Comparison of ENCODE assay signal across 21 cellular contexts in the genomic region with DNA sequence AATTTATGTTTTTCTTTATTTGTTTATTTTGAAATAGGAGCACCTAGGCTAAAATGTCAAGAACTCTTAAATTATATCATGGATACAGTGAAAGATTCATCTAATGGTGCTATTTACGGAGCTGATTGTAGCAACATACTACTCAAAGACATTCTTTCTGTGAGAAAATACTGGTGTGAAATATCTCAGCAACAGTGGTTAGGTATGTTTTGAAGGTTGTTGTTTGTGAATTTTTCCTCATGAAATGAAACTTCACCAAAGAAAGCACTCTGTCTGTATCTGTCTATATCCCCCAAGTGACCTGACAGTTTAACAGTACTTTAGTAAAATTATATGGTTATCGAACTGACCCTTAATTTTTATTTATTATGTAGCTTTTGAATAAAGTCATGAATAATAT. TPM values are rescaled to one million over a fixed set of nuclear protein-coding genes. Genes with fewer than 3 reads are reported as not detected.
DNase-seq lines count a peak whose midpoint lies in the region; ATAC-seq, FAIRE-seq and TF ChIP-seq lines count a peak whose summit lies in the region.
"Had no signal": no experiment of that assay in that cellular context is flagged by ENCODE, and none has a peak within 500 bp of the region (broad histone marks: within the 10 kb centered on the region; RNA-seq: fewer than 3 reads in every experiment).

No MANE protein-coding gene starts in this region.

- no peak for ATAC-seq in CD8-positive, alpha-beta T cell
- no peak for ATAC-seq in activated B cell treated with CpG ODN at 0.5 μM for 24 hours (ENCODE audit: low read depth)
- ATAC-seq in HepG2 = no peak
- ATAC-seq in GM18861 (IDR thresholded peaks at IDR 0.05; ENCODE audit: unreplicated experiment) = no peak
- ATAC-seq: gastrocnemius medialis, HCT116, left lung had no signal

- CTCF ChIA-PET in CD8-positive, alpha-beta T cell (lab: Charles Lee) = interaction anchor here (6.4 kb wide), 1 partner anchor 12 kb away, joined by 68 read pairs; a partner anchor contains a TSS
- CTCF ChIA-PET in activated B cell treated with CpG ODN at 0.5 μM for 24 hours (lab: Charles Lee) (interaction anchor here (2.0 to 5.5 kb wide), 2 partner anchors 11 to 13 kb away, joined by 9 to 34 read pairs; a partner anchor contains a TSS), endothelial cell of umbilical vein (lab: Charles Lee) (no interaction called here), HepG2 (lab: Yijun Ruan, JAX; ENCODE audit: low intra/inter-chr PET ratio, low total read pairs) (no interaction called here), RWPE1 (lab: Yijun Ruan, JAX) (interaction anchor here (0.5 kb wide), 1 partner anchor 9 kb away, joined by 3 read pairs; no protein-coding TSS in a partner anchor)

- in situ Hi-C loops in HepG2 (cut with HindIII; ENCODE audit: extremely low pct_ligation_motif_present, low pct_unique_long_range_greater_than_20kb) = no loop called here

- H3K36me3 ChIP-seq in BLaER1 = peaks cover 69% of the 10 kb centered on the region
- H3K36me3 ChIP-seq in CD8-positive, alpha-beta T cell (ENCODE audit: insufficient read depth, low read length) = peaks cover 29% of the 10 kb centered on the region
- peaks cover 4 to 6% of the 10 kb centered on the region in 2 experiments for H3K36me3 ChIP-seq in endothelial cell of umbilical vein (ENCODE audit: control insufficient read depth in 2 of 2, extremely low read depth in 1 of 2, insufficient read depth in 2 of 2, low read length in 2 of 2)
- H3K36me3 ChIP-seq in HepG2 (replicated peaks in 1 of 2; ENCODE audit: control insufficient read depth in 1 of 2, insufficient read depth in 2 of 2, low read length in 2 of 2) = peaks cover 6 to 39% of the 10 kb centered on the region in 2 experiments

- no peaks in the 10 kb centered on the region for H3K9me3 Mint-ChIP-seq in CD8-positive, alpha-beta T cell
- no peaks in the 10 kb centered on the region for H3K9me3 Mint-ChIP-seq in activated B cell treated with CpG ODN at 0.5 μM for 24 hours

- peak overlapping the region; percentile 72 for H3K4me3 Mint-ChIP-seq in CD8-positive, alpha-beta T cell
- H3K4me3 Mint-ChIP-seq in activated B cell treated with CpG ODN at 0.5 μM for 24 hours = peak overlapping the region; percentile 67

- TF ChIP-seq POLR2A in endothelial cell of umbilical vein (IDR thresholded peaks at IDR 0.05; ENCODE audit: low read depth, low read length) = no peak
- no peak for TF ChIP-seq POLR2A in HepG2 (IDR thresholded peaks at IDR 0.05; ENCODE audit: insufficient read depth in 1 of 2, low read depth in 2 of 2, low read length in 2 of 2)

- BruUV-seq in endothelial cell of umbilical vein (replicated peaks; lab: Mats Ljungman, UMichigan) (no TSS peak), HepG2 (replicated peaks; lab: Mats Ljungman, UMichigan) (no TSS peak)

- H3K27ac Mint-ChIP-seq in CD8-positive, alpha-beta T cell = peak overlapping the region; percentile 96
- peak overlapping the region; percentile 91 for H3K27ac Mint-ChIP-seq in activated B cell treated with CpG ODN at 0.5 μM for 24 hours

- H3K9me1 ChIP-seq in endothelial cell of umbilical vein (replicated peaks; ENCODE audit: control insufficient read depth, extremely low read depth, insufficient read depth, low read length) = no peaks in the 10 kb centered on the region

- POLR2A ChIA-PET in CD8-positive, alpha-beta T cell (lab: Charles Lee) = interaction anchor here (1.0 to 13.1 kb wide), 6 partner anchors 9 to 41 kb away, joined by 3 to 384 read pairs (median 10); a partner anchor contains a TSS
- POLR2A ChIA-PET in activated B cell treated with CpG ODN at 0.5 μM for 24 hours (lab: Charles Lee) = interaction anchor here (7.5 kb wide), 1 partner anchor 11 kb away, joined by 210 read pairs; a partner anchor contains a TSS
- POLR2A ChIA-PET in endothelial cell of umbilical vein (lab: Charles Lee) = no interaction called here
- POLR2A ChIA-PET in HepG2 (lab: Yijun Ruan, JAX) = interaction anchor here (4.6 kb wide), 1 partner anchor 13 kb away, joined by 56 read pairs; a partner anchor contains a TSS
- POLR2A ChIA-PET in RWPE1 (lab: Yijun Ruan, JAX; ENCODE audit: low non-redundant PET) = no interaction called here

- no peaks in the 10 kb centered on the region for H3K27me3 ChIP-seq in BLaER1
- H3K27me3 ChIP-seq in CD8-positive, alpha-beta T cell (ENCODE audit: insufficient read depth, low read length) = no peaks in the 10 kb centered on the region
- H3K27me3 ChIP-seq in endothelial cell of umbilical vein (ENCODE audit: control insufficient read depth in 2 of 2, insufficient read depth in 2 of 2, low read length in 2 of 2) = no peaks in the 10 kb centered on the region
- no peaks in the 10 kb centered on the region for H3K27me3 ChIP-seq in HepG2 (ENCODE audit: control insufficient read depth in 1 of 2, insufficient read depth in 2 of 2, low read length in 2 of 2)
- H3K27me3 ChIP-seq: ascending aorta, gastrocnemius medialis, left lung, tibial nerve had no signal

- H3K79me2 ChIP-seq in endothelial cell of umbilical vein (ENCODE audit: control insufficient read depth, insufficient read depth, low read length) = no peaks in the 10 kb centered on the region
- peaks cover 4% of the 10 kb centered on the region for H3K79me2 ChIP-seq in HepG2 (ENCODE audit: insufficient read depth, low read length)

- no peak for DNase-seq in CD8-positive, alpha-beta T cell
- DNase-seq in activated B cell treated with CpG ODN at 0.5 μM for 24 hours (no peak), endothelial cell of umbilical vein (ENCODE audit: low read depth, low spot score) (no peak), HepG2 (ENCODE audit: low spot score) (no peak), RWPE1 (ENCODE audit: low spot score) (no peak), NCI-H774 (lab: John Stamatoyannopoulos, UW) (no peak)
- DNase-seq: DMS 273 treated with DMSO at 0.1 percent for 48 hours; gastrocnemius medialis; left lung; NCI-H1694; NCI-H446; PC-9; SK-N-SH; stimulated activated CD8-positive, alpha-beta memory T cell treated with anti-CD3 and anti-CD28 coated beads, Interleukin-4, amount 100 ng/mL, for 48 hours; WERI-Rb-1 had no signal

- 0 out of 2 replicates have a peak, but pooled peaks cover 6% of the 10 kb centered on the region for H3K9me3 ChIP-seq in BLaER1
- H3K9me3 ChIP-seq in CD8-positive, alpha-beta T cell (ENCODE audit: low read length) = no peaks in the 10 kb centered on the region
- no peaks in the 10 kb centered on the region for H3K9me3 ChIP-seq in endothelial cell of umbilical vein (replicated peaks; ENCODE audit: control insufficient read depth, insufficient read depth, low read length)
- no peaks in the 10 kb centered on the region for H3K9me3 ChIP-seq in HepG2 (ENCODE audit: low read length)
- H3K9me3 ChIP-seq: ascending aorta, gastrocnemius medialis, left lung, SK-N-SH, tibial nerve had no signal

- H2AFZ ChIP-seq in endothelial cell of umbilical vein (ENCODE audit: low read depth, low read length) = no peak overlapping the region
- no peak overlapping the region for H2AFZ ChIP-seq in HepG2 (ENCODE audit: low read length)
- H2AFZ ChIP-seq: PC-9 had no signal

- intact Hi-C loops in CD8-positive, alpha-beta T cell (cut with DNase I, micrococcal nuclease) = loop anchor here (1.0 to 5.0 kb wide), 5 partner anchors 10 to 232 kb away; a partner anchor contains a TSS
- intact Hi-C loops in activated B cell treated with CpG ODN at 0.5 μM for 24 hours (cut with micrococcal nuclease) (loop anchor here (1.0 to 5.0 kb wide), 4 partner anchors 13 to 232 kb away; a partner anchor contains a TSS), endothelial cell of umbilical vein (cut with micrococcal nuclease) (loop anchor here (1.0 to 5.0 kb wide), 3 partner anchors 12 to 262 kb away; a partner anchor contains a TSS), HepG2 (cut with micrococcal nuclease; ENCODE audit: unreplicated experiment) (no loop called here)

- 95% methylated on average over 2 of the region's 2 CpGs for WGBS in HepG2 (ENCODE audit: low lambda C conversion rate)

- H4K20me1 ChIP-seq in BLaER1 (no peaks in the 10 kb centered on the region), endothelial cell of umbilical vein (replicated peaks; ENCODE audit: control insufficient read depth, extremely low read depth, insufficient read depth, low read length) (no peaks in the 10 kb centered on the region), HepG2 (ENCODE audit: insufficient read depth, low read length) (no peaks in the 10 kb centered on the region)

- H3K4me2 ChIP-seq in BLaER1 = peak overlapping the region; percentile 95
- no peak overlapping the region for H3K4me2 ChIP-seq in endothelial cell of umbilical vein (ENCODE audit: insufficient read depth, low read length)
- H3K4me2 ChIP-seq in HepG2 (ENCODE audit: low read depth, low read length) = no peak overlapping the region
- H3K4me2 ChIP-seq: PC-9, SK-N-SH had no signal

- H3K9ac ChIP-seq in BLaER1 (0 out of 2 replicates have a peak overlapping the region, but pooled peaks have one; percentile 40), endothelial cell of umbilical vein (replicated peaks; ENCODE audit: extremely low read depth, insufficient read depth, low read length) (no peak overlapping the region), HepG2 (ENCODE audit: insufficient read depth, low read depth, low read length) (no peak overlapping the region)
- H3K9ac ChIP-seq: SK-N-SH had no signal

- dilution Hi-C loops in endothelial cell of umbilical vein (cut with MboI; ENCODE audit: extremely low pct_ligation_motif_present, low sequenced_read_pairs) = no loop called here

- TF ChIP-seq CTCF in CD8-positive, alpha-beta T cell (IDR thresholded peaks at IDR 0.05) = no peak
- TF ChIP-seq CTCF in activated B cell treated with CpG ODN at 0.5 μM for 24 hours (IDR thresholded peaks at IDR 0.05) = no peak
- no peak for TF ChIP-seq CTCF in endothelial cell of umbilical vein (IDR thresholded peaks at IDR 0.05; ENCODE audit: extremely low read depth in 1 of 2, insufficient read depth in 1 of 2, low read depth in 1 of 2, low read length in 2 of 2)
- no peak for TF ChIP-seq CTCF in HepG2 (CRISPR knock-in tag; IDR thresholded peaks at IDR 0.05)
- TF ChIP-seq CTCF in RWPE1 (conservative IDR thresholded peaks at IDR 0.05; ENCODE audit: low read depth) = no peak

- peaks cover 83% of the 10 kb centered on the region for H3K4me1 Mint-ChIP-seq in CD8-positive, alpha-beta T cell (ENCODE audit: low read depth)
- peaks cover 51% of the 10 kb centered on the region for H3K4me1 Mint-ChIP-seq in activated B cell treated with CpG ODN at 0.5 μM for 24 hours

- FAIRE-seq in endothelial cell of umbilical vein (lab: Jason Lieb, UNC) = no peak
- no peak for FAIRE-seq in HepG2 (lab: Jason Lieb, UNC)

- no peak for TF ChIP-seq RAD21 in HepG2 (CRISPR knock-in tag; IDR thresholded peaks at IDR 0.05)

- H3K4me1 ChIP-seq in BLaER1 (peaks cover 54% of the 10 kb centered on the region), endothelial cell of umbilical vein (ENCODE audit: control insufficient read depth, extremely low read depth, insufficient read depth, low read length) (peaks cover 16% of the 10 kb centered on the region), HepG2 (ENCODE audit: insufficient read depth, low read length) (peaks cover 42% of the 10 kb centered on the region)
- peaks cover 97% of the 10 kb centered on the region for H3K4me1 ChIP-seq in CD8-positive, alpha-beta T cell (ENCODE audit: insufficient read depth, low read length)
- H3K4me1 ChIP-seq: ascending aorta, gastrocnemius medialis had no signal

- H3K36me3 Mint-ChIP-seq in CD8-positive, alpha-beta T cell = peaks cover 72% of the 10 kb centered on the region
- H3K36me3 Mint-ChIP-seq in activated B cell treated with CpG ODN at 0.5 μM for 24 hours (ENCODE audit: low read depth) = peaks cover 62% of the 10 kb centered on the region

- no peaks in the 10 kb centered on the region for H3K27me3 Mint-ChIP-seq in CD8-positive, alpha-beta T cell (ENCODE audit: low read depth)
- H3K27me3 Mint-ChIP-seq in activated B cell treated with CpG ODN at 0.5 μM for 24 hours = no peaks in the 10 kb centered on the region

- H3K27ac ChIP-seq in BLaER1 (peak overlapping the region; percentile 85), endothelial cell of umbilical vein (ENCODE audit: insufficient read depth, low read depth, low read length) (peak overlapping the region; percentile 94), HepG2 (ENCODE audit: extremely low read length, insufficient read depth, low read length) (no peak overlapping the region), RWPE1 (no peak overlapping the region)
- H3K27ac ChIP-seq in CD8-positive, alpha-beta T cell (ENCODE audit: low read depth, low read length) = peak overlapping the region; percentile 57
- H3K27ac ChIP-seq: ascending aorta, epithelial cell of prostate, gastrocnemius medialis, PC-9, WERI-Rb-1 had no signal

- H3K4me3 ChIP-seq in BLaER1 (no peak overlapping the region), endothelial cell of umbilical vein (replicated peaks in 1 of 3; ENCODE audit: insufficient read depth in 1 of 3, low read depth in 1 of 3, low read length in 3 of 3) (no peak overlapping the region), HepG2 (replicated peaks in 1 of 3; ENCODE audit: insufficient read depth in 1 of 3, low read depth in 2 of 3, low read length in 3 of 3) (no peak overlapping the region)
- peak overlapping the region; percentile 30 for H3K4me3 ChIP-seq in CD8-positive, alpha-beta T cell (ENCODE audit: low read depth, low read length)
- H3K4me3 ChIP-seq: ascending aorta, gastrocnemius medialis, left lung, PC-9, tibial nerve had no signal

- TF ChIP-seq EP300 in HepG2 (IDR thresholded peaks at IDR 0.05; ENCODE audit: low read depth in 2 of 2, low read length in 2 of 2) (no peak), HepG2 (CRISPR knock-in tag; IDR thresholded peaks at IDR 0.05; ENCODE audit: borderline replicate concordance) (no peak)

RNA-seq across cellular contexts. Expression of a gene that starts 12.8 kb away (rescaled TPM):
- total RNA-seq in CD8-positive, alpha-beta T cell = 100 to 1,000 TPM; 272 to 273 TPM
- total RNA-seq in activated B cell treated with CpG ODN at 0.5 μM for 24 hours (164 and 184 TPM in 2 replicates), endothelial cell of umbilical vein (49.7 and 52.1 TPM in 2 replicates), HepG2 (2016; rRNA removed; fragmentation: Illumina TruSeq; extraction: Trizol) (61.1 and 71.6 TPM in 2 replicates)
- polyA plus RNA-seq in endothelial cell of umbilical vein (8.3 and 11.8 TPM in 2 replicates), HepG2 (2011; rRNA removed) (39.5 and 40.0 TPM in 2 replicates)
- polyA plus RNA-seq in endothelial cell of umbilical vein (2011; cell fraction: cytosol; rRNA removed) = 12.2 and 15.8 TPM in 2 replicates
- polyA plus RNA-seq in endothelial cell of umbilical vein (2011; cell fraction: nucleus; rRNA removed) = 53.6 and 74.0 TPM in 2 replicates
- polyA plus RNA-seq in endothelial cell of umbilical vein (2012) = 26.7 and 26.9 TPM in 2 replicates
- 46.2 and 111 TPM in 2 replicates for polyA minus RNA-seq in endothelial cell of umbilical vein
- 28.6 TPM for polyA minus RNA-seq in endothelial cell of umbilical vein (2011; cell fraction: cytosol; rRNA and poly(A)+ RNA removed)
- 140 and 144 TPM in 2 replicates for polyA minus RNA-seq in endothelial cell of umbilical vein (2011; cell fraction: nucleus; rRNA and poly(A)+ RNA removed)
- 43.6 and 66.5 TPM in 2 replicates for total RNA-seq in HepG2 (2016; cell fraction: cytosol; rRNA removed; fragmentation: Illumina TruSeq; extraction: Trizol; ENCODE audit: low read depth)
- total RNA-seq in HepG2 (2016; cell fraction: insoluble cytoplasmic fraction; rRNA removed; fragmentation: Illumina TruSeq; extraction: Trizol) = 64.7 and 69.5 TPM in 2 replicates
- total RNA-seq in HepG2 (2016; cell fraction: membrane; rRNA removed; fragmentation: Illumina TruSeq; extraction: Trizol) = 41.9 and 47.7 TPM in 2 replicates
- 142 and 164 TPM in 2 replicates for total RNA-seq in HepG2 (2016; cell fraction: nucleus; rRNA removed; fragmentation: Illumina TruSeq; extraction: Trizol)
- 11.0 and 21.3 TPM in 2 replicates for polyA plus RNA-seq in HepG2 (2011; cell fraction: cytosol; rRNA removed)
- 67.8 and 83.9 TPM in 2 replicates for polyA plus RNA-seq in HepG2 (2011; cell fraction: nucleus; rRNA removed)
- polyA plus RNA-seq in HepG2 (2012) = 24.1 and 34.9 TPM in 2 replicates
- polyA plus RNA-seq in HepG2 (2016; cell fraction: cytosol; fragmentation: Illumina TruSeq; extraction: Trizol; ENCODE audit: low read depth) = 2.1 and 2.6 TPM in 2 replicates
- polyA plus RNA-seq in HepG2 (2016; cell fraction: insoluble cytoplasmic fraction; fragmentation: Illumina TruSeq; extraction: Trizol; ENCODE audit: low read depth) = 35.5 and 37.3 TPM in 2 replicates
- 4.3 and 5.2 TPM in 2 replicates for polyA plus RNA-seq in HepG2 (2016; cell fraction: membrane; fragmentation: Illumina TruSeq; extraction: Trizol; ENCODE audit: low read depth)
- polyA plus RNA-seq in HepG2 (2016; cell fraction: nucleus; fragmentation: Illumina TruSeq; extraction: Trizol; ENCODE audit: insufficient read depth, low read depth) = 118 and 119 TPM in 2 replicates
- 51.6 and 65.8 TPM in 2 replicates for polyA minus RNA-seq in HepG2 (2011; rRNA and poly(A)+ RNA removed; ENCODE audit: low replicate concordance)
- polyA minus RNA-seq in HepG2 (2011; cell fraction: cytosol; rRNA and poly(A)+ RNA removed) = 24.1 and 39.3 TPM in 2 replicates
- polyA minus RNA-seq in HepG2 (2011; cell fraction: nucleus; rRNA and poly(A)+ RNA removed) = 500 and 521 TPM in 2 replicates

RNA-seq across cellular contexts. Expression of a gene that starts 13.2 kb away (rescaled TPM):
- total RNA-seq in CD8-positive, alpha-beta T cell = 10 to 100 TPM; 24.6 to 26.4 TPM
- total RNA-seq in activated B cell treated with CpG ODN at 0.5 μM for 24 hours (34.4 and 38.1 TPM in 2 replicates), endothelial cell of umbilical vein (19.0 and 19.7 TPM in 2 replicates), HepG2 (2016; rRNA removed; fragmentation: Illumina TruSeq; extraction: Trizol) (11.2 and 16.8 TPM in 2 replicates)
- polyA plus RNA-seq in endothelial cell of umbilical vein (4.0 and 4.4 TPM in 2 replicates), HepG2 (2011; rRNA removed) (3.5 and 4.4 TPM in 2 replicates)
- 4.7 and 5.0 TPM in 2 replicates for polyA plus RNA-seq in endothelial cell of umbilical vein (2011; cell fraction: cytosol; rRNA removed)
- 12.5 and 17.5 TPM in 2 replicates for polyA plus RNA-seq in endothelial cell of umbilical vein (2011; cell fraction: nucleus; rRNA removed)
- polyA plus RNA-seq in endothelial cell of umbilical vein (2012) = 7.9 and 10.2 TPM in 2 replicates
- polyA minus RNA-seq in endothelial cell of umbilical vein = 20.3 and 23.5 TPM in 2 replicates
- polyA minus RNA-seq in endothelial cell of umbilical vein (2011; cell fraction: cytosol; rRNA and poly(A)+ RNA removed) = 12.4 TPM
- polyA minus RNA-seq in endothelial cell of umbilical vein (2011; cell fraction: nucleus; rRNA and poly(A)+ RNA removed) = 25.5 and 37.1 TPM in 2 replicates
- 3.0 and 3.6 TPM in 2 replicates for total RNA-seq in HepG2 (2016; cell fraction: cytosol; rRNA removed; fragmentation: Illumina TruSeq; extraction: Trizol; ENCODE audit: low read depth)
- 11.0 and 16.0 TPM in 2 replicates for total RNA-seq in HepG2 (2016; cell fraction: insoluble cytoplasmic fraction; rRNA removed; fragmentation: Illumina TruSeq; extraction: Trizol)
- total RNA-seq in HepG2 (2016; cell fraction: membrane; rRNA removed; fragmentation: Illumina TruSeq; extraction: Trizol) = 5.2 and 6.0 TPM in 2 replicates
- 14.8 and 18.0 TPM in 2 replicates for total RNA-seq in HepG2 (2016; cell fraction: nucleus; rRNA removed; fragmentation: Illumina TruSeq; extraction: Trizol)
- polyA plus RNA-seq in HepG2 (2011; cell fraction: cytosol; rRNA removed) = 1.6 and 2.5 TPM in 2 replicates
- 4.4 and 4.5 TPM in 2 replicates for polyA plus RNA-seq in HepG2 (2011; cell fraction: nucleus; rRNA removed)
- polyA plus RNA-seq in HepG2 (2012) = 3.2 and 4.8 TPM in 2 replicates
- polyA plus RNA-seq in HepG2 (2016; cell fraction: cytosol; fragmentation: Illumina TruSeq; extraction: Trizol; ENCODE audit: low read depth) = 0.24 and 0.34 TPM in 2 replicates
- 10.1 TPM in 2 replicates for polyA plus RNA-seq in HepG2 (2016; cell fraction: insoluble cytoplasmic fraction; fragmentation: Illumina TruSeq; extraction: Trizol; ENCODE audit: low read depth)
- polyA plus RNA-seq in HepG2 (2016; cell fraction: membrane; fragmentation: Illumina TruSeq; extraction: Trizol; ENCODE audit: low read depth) = 0.60 and 0.72 TPM in 2 replicates
- 13.1 and 17.1 TPM in 2 replicates for polyA plus RNA-seq in HepG2 (2016; cell fraction: nucleus; fragmentation: Illumina TruSeq; extraction: Trizol; ENCODE audit: insufficient read depth, low read depth)
- 10.1 and 20.2 TPM in 2 replicates for polyA minus RNA-seq in HepG2 (2011; rRNA and poly(A)+ RNA removed; ENCODE audit: low replicate concordance)
- 6.4 and 7.4 TPM in 2 replicates for polyA minus RNA-seq in HepG2 (2011; cell fraction: cytosol; rRNA and poly(A)+ RNA removed)
- polyA minus RNA-seq in HepG2 (2011; cell fraction: nucleus; rRNA and poly(A)+ RNA removed) = 26.0 and 33.7 TPM in 2 replicates

Comparison
In these comparisons a context has a peak if more than half of its experiments do, and no peak if none do; other contexts are left out.
1. H3K27ac ChIP-seq: peak in BLaER1 (single experiment), CD8-positive, alpha-beta T cell (single experiment) and endothelial cell of umbilical vein (single experiment); none in HepG2 (single experiment) and RWPE1 (single experiment).
2. CTCF ChIA-PET loops: an anchor here in CD8-positive, alpha-beta T cell (6.4 kb wide), activated B cell treated with CpG ODN at 0.5 μM for 24 hours (2.0 to 5.5 kb wide) and RWPE1 (0.5 kb wide); none called in endothelial cell of umbilical vein and HepG2.
3. POLR2A ChIA-PET loops: an anchor here in CD8-positive, alpha-beta T cell (1.0 to 13.1 kb wide), activated B cell treated with CpG ODN at 0.5 μM for 24 hours (7.5 kb wide) and HepG2 (4.6 kb wide); none called in endothelial cell of umbilical vein and RWPE1.